In the genomic region with DNA sequence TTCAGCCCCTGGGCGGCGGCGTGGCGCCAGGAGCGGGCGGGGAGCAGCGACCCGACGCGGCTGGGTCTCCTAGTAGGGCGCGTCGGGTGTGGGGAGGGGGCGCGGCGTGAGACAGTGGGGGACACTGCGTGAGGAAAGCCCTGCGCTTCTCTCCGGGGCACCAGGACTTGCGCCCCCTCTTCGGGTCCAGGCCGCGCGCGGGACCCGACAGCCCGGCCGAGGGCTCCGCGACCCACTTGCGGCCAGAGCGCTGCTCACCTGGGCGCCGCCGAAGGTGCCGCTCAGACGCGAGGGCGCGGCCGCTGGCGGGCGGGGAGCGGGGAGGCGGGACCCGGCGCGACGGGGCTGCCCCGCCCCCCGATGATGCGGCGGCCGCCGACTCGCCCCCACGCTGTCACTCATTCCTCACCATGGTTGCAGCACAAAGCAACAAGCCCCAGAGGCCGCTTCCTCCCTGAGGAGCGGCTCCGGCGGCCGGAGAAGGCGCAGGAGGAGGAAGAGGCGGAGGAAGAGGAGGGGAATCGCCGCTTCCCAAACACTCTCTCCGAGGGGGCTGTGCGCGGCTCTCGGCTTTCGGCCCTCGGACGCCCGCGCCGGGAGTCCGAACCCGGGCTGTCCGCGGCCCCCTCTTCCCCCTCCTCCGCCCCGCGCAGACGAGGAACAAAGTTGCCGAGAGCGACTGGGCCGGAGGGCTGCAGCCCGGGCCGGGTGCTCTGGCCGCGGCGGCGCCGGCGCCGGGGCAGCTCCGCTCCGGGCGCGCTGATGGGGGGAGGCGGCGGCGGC, we compare ENCODE assay signal across 8 cellular contexts. TPM values are rescaled to one million over a fixed set of nuclear protein-coding genes. Genes with fewer than 3 reads are reported as not detected.
DNase-seq lines count a peak whose midpoint lies in the region; TF ChIP-seq lines count a peak whose summit lies in the region.

A gene with protein sequence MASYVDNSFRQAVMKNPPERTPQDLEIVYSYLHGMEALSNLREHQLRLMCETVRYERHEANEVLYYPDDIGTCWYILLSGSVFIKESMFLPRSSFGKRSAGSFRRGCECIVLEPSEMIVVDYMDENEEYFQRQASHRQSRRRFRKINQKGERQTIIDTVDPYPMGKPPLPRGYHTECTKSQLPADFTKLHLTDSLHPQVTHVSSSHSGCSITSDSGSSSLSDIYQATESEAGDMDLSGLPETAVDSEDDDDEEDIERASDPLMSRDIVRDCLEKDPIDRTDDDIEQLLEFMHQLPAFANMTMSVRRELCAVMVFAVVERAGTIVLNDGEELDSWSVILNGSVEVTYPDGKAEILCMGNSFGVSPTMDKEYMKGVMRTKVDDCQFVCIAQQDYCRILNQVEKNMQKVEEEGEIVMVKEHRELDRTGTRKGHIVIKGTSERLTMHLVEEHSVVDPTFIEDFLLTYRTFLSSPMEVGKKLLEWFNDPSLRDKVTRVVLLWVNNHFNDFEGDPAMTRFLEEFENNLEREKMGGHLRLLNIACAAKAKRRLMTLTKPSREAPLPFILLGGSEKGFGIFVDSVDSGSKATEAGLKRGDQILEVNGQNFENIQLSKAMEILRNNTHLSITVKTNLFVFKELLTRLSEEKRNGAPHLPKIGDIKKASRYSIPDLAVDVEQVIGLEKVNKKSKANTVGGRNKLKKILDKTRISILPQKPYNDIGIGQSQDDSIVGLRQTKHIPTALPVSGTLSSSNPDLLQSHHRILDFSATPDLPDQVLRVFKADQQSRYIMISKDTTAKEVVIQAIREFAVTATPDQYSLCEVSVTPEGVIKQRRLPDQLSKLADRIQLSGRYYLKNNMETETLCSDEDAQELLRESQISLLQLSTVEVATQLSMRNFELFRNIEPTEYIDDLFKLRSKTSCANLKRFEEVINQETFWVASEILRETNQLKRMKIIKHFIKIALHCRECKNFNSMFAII (N-terminal part only) (plus strand): TSS at position 457 of the 783 bp plus-strand sequence. CDS start 1,084 bp downstream, outside the sequence.

- H3K9me3 Mint-ChIP-seq in neural progenitor cell, result no peaks in the 10 kb centered on the region

- peaks cover 7% of the 10 kb centered on the region; the same call in 1 of the 2 replicates for H3F3A ChIP-seq in MM.1S (ENCODE audit: insufficient read depth, low read length)
- peaks cover 16% of the 10 kb centered on the region for H3F3A ChIP-seq in neural progenitor cell (ENCODE audit: low read depth)

- H3K27ac ChIP-seq in MM.1S (ENCODE audit: low read length) (peak within 1 kb of the TSS; percentile 87), neural progenitor cell (peak within 1 kb of the TSS; percentile 92), stomach smooth muscle (ENCODE audit: low read length) (peak within 1 kb of the TSS; percentile 77)

- H3K9me3 ChIP-seq in MM.1S (replicated peaks; ENCODE audit: insufficient read depth, low read length) (no peaks in the 10 kb centered on the region), neural progenitor cell (ENCODE audit: low read depth) (no peaks in the 10 kb centered on the region), stomach smooth muscle (ENCODE audit: control insufficient read depth in 2 of 2, low read length in 2 of 2) (no peaks in the 10 kb centered on the region)

- H3K9ac ChIP-seq in MM.1S (ENCODE audit: low read length) (peak within 1 kb of the TSS; percentile 92), neural progenitor cell (peak within 1 kb of the TSS; percentile 64), stomach smooth muscle (ENCODE audit: low read length in 2 of 2) (peak within 1 kb of the TSS; percentile 76 to 90)

- DNase-seq in GDM1 (lab: John Stamatoyannopoulos, UW) (peak; percentile 86), HCEC 1CT (peak; percentile 81), MM.1S (peak; percentile 91), SIG-M5 treated with dmso at 0.1 percent for 504 hours (lab: John Stamatoyannopoulos, UW; ENCODE audit: unreplicated experiment) (peak; percentile 91), activated gamma-delta T cell treated with Interleukin-2 at 50 U/mL for 16 hours (peak; percentile 82), fibroblast of villous mesenchyme (ENCODE audit: low read depth) (peak; percentile 92), neural progenitor cell (ENCODE audit: low spot score) (peak; percentile 97)

- H4K20me1 ChIP-seq in MM.1S (ENCODE audit: insufficient read depth, low read length), result no peaks in the 10 kb centered on the region
- peaks cover 39% of the 10 kb centered on the region for H4K20me1 ChIP-seq in neural progenitor cell (ENCODE audit: low read depth)

- peak within 1 kb of the TSS; percentile 38 for H3K27ac Mint-ChIP-seq in neural progenitor cell

- no peaks in the 10 kb centered on the region for H3K36me3 ChIP-seq in MM.1S (replicated peaks; ENCODE audit: insufficient read depth, low read length)
- no peaks in the 10 kb centered on the region for H3K36me3 ChIP-seq in neural progenitor cell
- H3K36me3 ChIP-seq in stomach smooth muscle (ENCODE audit: control insufficient read depth in 2 of 2, insufficient read depth in 2 of 2, low read length in 2 of 2), result no peaks in the 10 kb centered on the region

- no peaks in the 10 kb centered on the region for H3K9me2 ChIP-seq in MM.1S (replicated peaks; ENCODE audit: insufficient read depth, low read length)

- H3K4me1 ChIP-seq in MM.1S (ENCODE audit: low read length) (peaks cover 9% of the 10 kb centered on the region; the same call in 1 of the 2 replicates), neural progenitor cell (peaks cover 32% of the 10 kb centered on the region), stomach smooth muscle (ENCODE audit: control insufficient read depth, insufficient read depth, low read length) (peaks cover 10% of the 10 kb centered on the region)

- H2AFZ ChIP-seq in MM.1S (ENCODE audit: low read length), result peak within 1 kb of the TSS; percentile 93
- H2AFZ ChIP-seq in neural progenitor cell (replicated peaks), result peak within 1 kb of the TSS; percentile 55

- H3K4me3 Mint-ChIP-seq in neural progenitor cell, result peak within 1 kb of the TSS; percentile 89

- peaks cover 8% of the 10 kb centered on the region for H3K27me3 Mint-ChIP-seq in neural progenitor cell (ENCODE audit: insufficient read depth, low read depth)

- H3K4me2 ChIP-seq in MM.1S (ENCODE audit: low read depth, low read length) (peak within 1 kb of the TSS; percentile 99), neural progenitor cell (peak within 1 kb of the TSS; percentile 80)

- H3K4me3 ChIP-seq in MM.1S (ENCODE audit: low read length) (peak within 1 kb of the TSS; percentile 91), fibroblast of villous mesenchyme (ENCODE audit: low read depth, low read length) (peak within 1 kb of the TSS; percentile 84), neural progenitor cell (peak within 1 kb of the TSS; percentile 99), stomach smooth muscle (ENCODE audit: low read length in 2 of 2) (peak within 1 kb of the TSS; percentile 89 to 93)

- H3K36me3 Mint-ChIP-seq in neural progenitor cell, result no peaks in the 10 kb centered on the region

- TF ChIP-seq CTCF in MM.1S (IDR thresholded peaks at IDR 0.05; ENCODE audit: low read length) (no peak), fibroblast of villous mesenchyme (IDR thresholded peaks at IDR 0.05; ENCODE audit: insufficient read depth, low read depth, low read length) (no peak), neural progenitor cell (IDR thresholded peaks at IDR 0.05) (no peak)

- H3K27me3 ChIP-seq in MM.1S (replicated peaks; ENCODE audit: insufficient read depth, low read length) (peaks cover 17% of the 10 kb centered on the region; the same call in 1 of the 2 replicates), neural progenitor cell (peaks cover 19% of the 10 kb centered on the region), stomach smooth muscle (ENCODE audit: control insufficient read depth in 1 of 2, insufficient read depth in 2 of 2, low read length in 2 of 2) (no peaks in the 10 kb centered on the region)

- H3K4me1 Mint-ChIP-seq in neural progenitor cell, result peaks cover 32% of the 10 kb centered on the region

- peaks cover 37% of the 10 kb centered on the region for H3K79me2 ChIP-seq in MM.1S (ENCODE audit: low read length)
- H3K79me2 ChIP-seq in neural progenitor cell (ENCODE audit: low read depth), result peaks cover 38% of the 10 kb centered on the region

RNA-seq across cellular contexts. Expression of the gene that starts here (rescaled TPM):
- total RNA-seq in fibroblast of villous mesenchyme (43.5 and 47.1 TPM in 2 replicates), neural progenitor cell (ENCODE audit: low replicate concordance) (49.5 and 70.4 TPM in 2 replicates)

Comparison
In these comparisons a context has a peak if more than half of its experiments do, and no peak if none do; other contexts are left out.
1. Peak in every context shown above with its lines: DNase-seq, H3K4me3 ChIP-seq and H3K27ac ChIP-seq.